ENCODE assay signal across 1 cellular context in the genomic region with DNA sequence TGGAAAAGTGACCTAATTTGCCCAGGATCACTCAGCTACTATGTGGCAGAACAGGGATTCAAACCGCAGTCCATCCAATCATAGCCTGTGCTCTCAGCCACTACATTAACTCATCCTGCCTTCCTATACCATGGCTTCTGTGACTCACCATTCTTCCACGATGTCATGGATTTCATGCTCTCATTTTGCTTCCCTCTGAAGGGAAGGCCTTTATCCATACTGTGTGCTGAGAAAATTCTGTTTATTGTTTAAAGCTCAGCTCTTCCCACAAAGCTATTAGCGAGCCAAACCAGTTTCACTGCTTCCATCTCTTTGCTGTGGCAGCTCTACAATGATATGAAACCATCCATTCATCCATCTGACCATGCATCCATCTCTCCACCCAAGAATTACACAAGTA.
TF ChIP-seq lines count a peak whose summit lies in the region.

No MANE protein-coding gene starts in this region.

TF ChIP-seq in IMR-90, 13 proteins besides CTCF, POLR2A, EP300 and RAD21 (continued from another document):
- no peak for TF ChIP-seq MAZ (IDR thresholded peaks at IDR 0.05; ENCODE audit: borderline replicate concordance, low read depth, low read length)
- no peak for TF ChIP-seq MXI1 (IDR thresholded peaks at IDR 0.05; ENCODE audit: borderline replicate concordance, low read depth, low read length)
- no peak for TF ChIP-seq CHD1 (IDR thresholded peaks at IDR 0.05; ENCODE audit: low read depth, low read length)
- no peak for TF ChIP-seq RFX5 (IDR thresholded peaks at IDR 0.05; ENCODE audit: low read depth, low read length)
- TF ChIP-seq CEBPB (IDR thresholded peaks at IDR 0.05; ENCODE audit: low read depth, low read length): no peak; the same call in 1 of the 2 replicates
- TF ChIP-seq SMC3 (IDR thresholded peaks at IDR 0.05; ENCODE audit: low read depth, low read length): no peak
- TF ChIP-seq FOS (IDR thresholded peaks at IDR 0.05; ENCODE audit: low read depth, low read length): no peak
